In the genomic region with DNA sequence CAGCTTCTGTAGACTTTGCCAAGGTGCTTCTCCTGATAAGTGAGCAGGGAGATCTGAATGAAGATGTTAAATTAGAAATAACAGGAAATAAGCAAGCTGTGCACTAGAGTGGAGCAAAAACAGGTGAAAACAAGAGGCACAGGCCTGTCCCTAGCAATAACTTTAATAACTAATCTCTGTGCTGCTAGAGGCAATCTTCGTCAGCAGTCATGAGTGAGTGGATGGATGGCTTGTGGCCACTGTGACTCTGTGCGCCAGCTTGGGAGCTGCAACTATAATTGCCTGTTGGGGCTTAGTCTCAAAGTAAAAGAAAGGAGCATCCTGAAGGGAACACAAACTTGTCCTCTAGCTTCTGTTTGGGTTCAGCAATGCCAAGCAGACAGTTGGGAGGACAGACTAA, we compare ENCODE assay signal across 11 cellular contexts.
"Had no signal": no experiment of that assay in that cellular context is flagged by ENCODE, and none has a peak within 500 bp of the region (broad histone marks: within the 10 kb centered on the region; RNA-seq: fewer than 3 reads in every experiment).

No MANE protein-coding gene starts in this region.

- H3K9me3 Mint-ChIP-seq: IgD-negative memory B cell had no signal

- H3K9ac ChIP-seq: GM23248, KMS-11 had no signal

- H3K9me3 ChIP-seq: HAP-1 had no signal

- ATAC-seq: HCT116, HepG2 had no signal

- FAIRE-seq: H54, HepG2 had no signal

- H3K27ac ChIP-seq: GM23248, HL-60, KMS-11 had no signal

- H3K36me3 ChIP-seq: HAP-1 had no signal

- H3K4me1 ChIP-seq: HAP-1 had no signal

- H3K4me3 Mint-ChIP-seq: IgD-negative memory B cell had no signal

- H3K4me2 ChIP-seq: KMS-11 had no signal

- H3K36me3 Mint-ChIP-seq: IgD-negative memory B cell had no signal

- H3K27ac Mint-ChIP-seq: IgD-negative memory B cell had no signal

- DNase-seq: GM23248, GOT3, Karpas-422, KBM-7 had no signal

- H3K4me3 ChIP-seq: GM23248, HAP-1 had no signal

- H2AFZ ChIP-seq: GM23248 had no signal
